Comparison of ENCODE assay signal across 27 cellular contexts in the genomic region with DNA sequence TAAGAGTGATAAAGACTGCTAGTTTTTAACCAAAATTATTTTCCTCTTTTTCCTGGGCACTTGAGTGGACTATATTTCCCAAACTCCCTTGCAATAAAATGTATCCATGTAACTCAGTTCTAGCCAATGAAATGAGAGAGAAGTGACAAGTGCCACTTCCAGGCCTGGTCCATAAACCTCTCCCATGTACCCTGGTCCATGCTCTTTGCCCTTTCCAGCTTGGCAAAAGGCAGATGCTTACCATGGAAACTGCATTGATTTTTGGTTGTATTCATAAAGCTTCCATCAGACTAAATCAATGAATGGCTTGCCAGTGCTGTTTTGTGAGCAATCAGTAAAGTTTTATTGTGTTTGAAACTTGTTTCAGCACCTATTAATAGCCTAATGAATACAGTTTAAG.
A peak's percentile ranks its signal among the peaks of the same experiment; 100 is the strongest.
DNase-seq lines count a peak whose midpoint lies in the region; ATAC-seq, FAIRE-seq and TF ChIP-seq lines count a peak whose summit lies in the region.
"Had no signal": no experiment of that assay in that cellular context is flagged by ENCODE, and none has a peak within 500 bp of the region (broad histone marks: within the 10 kb centered on the region; RNA-seq: fewer than 3 reads in every experiment).

No MANE protein-coding gene starts in this region.

- intact Hi-C loops in prostate gland (cut with DNase I) = no loop called here

- TF ChIP-seq CTCF in liver (IDR thresholded peaks at IDR 0.05; ENCODE audit: low read depth, low read length, missing input control) = no peak
- TF ChIP-seq CTCF in prostate gland (IDR thresholded peaks at IDR 0.05) = no peak

- no peaks in the 10 kb centered on the region for H3K36me3 ChIP-seq in liver (ENCODE audit: control insufficient read depth in 4 of 4, insufficient read depth in 3 of 4, low read depth in 1 of 4, low read length in 3 of 4)
- no peaks in the 10 kb centered on the region for H3K36me3 ChIP-seq in small intestine (ENCODE audit: control insufficient read depth in 2 of 2, insufficient read depth in 2 of 2, low read length in 2 of 2)
- H3K36me3 ChIP-seq in prostate gland = no peaks in the 10 kb centered on the region
- H3K36me3 ChIP-seq: BE2C, BLaER1 had no signal

- no peak for TF ChIP-seq POLR2A in prostate gland (IDR thresholded peaks at IDR 0.05)

- H3K4me1 ChIP-seq in liver (ENCODE audit: control insufficient read depth in 4 of 4, insufficient read depth in 4 of 4, low read length in 3 of 4) (peaks cover 0 to 17% (median 12%) of the 10 kb centered on the region in 4 donors), small intestine (ENCODE audit: control insufficient read depth in 2 of 2, insufficient read depth in 1 of 2, low read depth in 1 of 2, low read length in 1 of 2) (no peaks in the 10 kb centered on the region), prostate gland (replicated peaks) (no peaks in the 10 kb centered on the region)
- H3K4me1 ChIP-seq: BE2C, BLaER1 had no signal

- peak; percentile 89 for ATAC-seq in left lobe of liver
- ATAC-seq: GM12878 had no signal

- H3K9me3 ChIP-seq in liver (ENCODE audit: control insufficient read depth in 4 of 4, low read length in 3 of 4) (no peaks in the 10 kb centered on the region), small intestine (ENCODE audit: control insufficient read depth, low read depth) (no peaks in the 10 kb centered on the region), prostate gland (no peaks in the 10 kb centered on the region)
- H3K9me3 ChIP-seq: BE2C, BLaER1 had no signal

- no peak overlapping the region for H3K27ac ChIP-seq in liver (ENCODE audit: low read depth in 1 of 2, low read length in 2 of 2)
- no peak overlapping the region for H3K27ac ChIP-seq in small intestine (ENCODE audit: low read depth in 1 of 2, low read length in 1 of 2)
- H3K27ac ChIP-seq in prostate gland = no peak overlapping the region
- H3K27ac ChIP-seq: BLaER1 had no signal

- no peak overlapping the region for H3K4me3 ChIP-seq in liver (ENCODE audit: low read depth in 1 of 3, low read length in 3 of 3)
- no peak overlapping the region for H3K4me3 ChIP-seq in small intestine (ENCODE audit: low read depth in 1 of 2, low read length in 2 of 2)
- no peak overlapping the region for H3K4me3 ChIP-seq in prostate gland
- H3K4me3 ChIP-seq: BLaER1, GM12878 had no signal

- FAIRE-seq in small intestine (lab: Jason Lieb, UNC) = no peak
- FAIRE-seq: A204.1, GM12878, GM12892, GM19239 had no signal

- peak; percentile 83 for DNase-seq in left lobe of liver (ENCODE audit: low spot score)
- DNase-seq in small intestine = peak; percentile 33
- no peak for DNase-seq in kidney tubule cell (ENCODE audit: low spot score)
- DNase-seq in prostate gland (ENCODE audit: low spot score) = no peak
- DNase-seq in foreskin melanocyte = no peak
- no peak for DNase-seq in NOMO-1 treated with dmso at 0.1 percent for 144 hours (lab: John Stamatoyannopoulos, UW; ENCODE audit: unreplicated experiment)
- DNase-seq: 8988T; ACHN; BE2C; C1 segment of cervical spinal cord; CD4-positive, alpha-beta memory T cell; CD4-positive, CD25-positive, alpha-beta regulatory T cell; CD8-positive, alpha-beta memory T cell; COR-L47; DMS 273 treated with DMSO at 0.1 percent for 48 hours; DMS153; DMS53; DMS79; DND-41; EL; GDM1 had no signal

- no peaks in the 10 kb centered on the region for H3K27me3 ChIP-seq in liver (ENCODE audit: control insufficient read depth in 4 of 4, insufficient read depth in 4 of 4, low read length in 3 of 4)
- H3K27me3 ChIP-seq in small intestine (ENCODE audit: control insufficient read depth in 2 of 2, insufficient read depth in 2 of 2, low read length in 2 of 2) = no peaks in the 10 kb centered on the region
- H3K27me3 ChIP-seq in prostate gland (replicated peaks; ENCODE audit: insufficient read depth) = no peaks in the 10 kb centered on the region
- H3K27me3 ChIP-seq: BE2C, BLaER1 had no signal

- peak in 1 of 2 donors; percentile 10 for TF ChIP-seq RAD21 in liver (IDR thresholded peaks at IDR 0.05)

- H3K9ac ChIP-seq in liver (ENCODE audit: low read depth in 1 of 2, low read length in 2 of 2) = no peak overlapping the region
- H3K9ac ChIP-seq: BLaER1 had no signal

TF ChIP-seq in liver, 16 proteins besides CTCF, POLR2A, EP300 and RAD21:
- TF ChIP-seq ZBTB33 (IDR thresholded peaks at IDR 0.05) (peak; percentile 60), SP1 (IDR thresholded peaks at IDR 0.05) (peak; percentile 88), HNF4G (IDR thresholded peaks at IDR 0.05) (peak; percentile 98), MAX (IDR thresholded peaks at IDR 0.05) (peak; percentile 75), FOXA1 (IDR thresholded peaks at IDR 0.05) (no peak), YY1 (IDR thresholded peaks at IDR 0.05) (peak; percentile 78), ATF3 (IDR thresholded peaks at IDR 0.05) (peak; percentile 11), RXRA (IDR thresholded peaks at IDR 0.05) (peak; percentile 90 to 91), NR2F2 (IDR thresholded peaks at IDR 0.05) (peak; percentile 48), REST (IDR thresholded peaks at IDR 0.05) (peak; percentile 29), FOXA2 (IDR thresholded peaks at IDR 0.05) (peak; percentile 28), HNF4A (conservative IDR thresholded peaks at IDR 0.05) (peak; percentile 100), TAF1 (conservative IDR thresholded peaks at IDR 0.05) (no peak), JUND (IDR thresholded peaks at IDR 0.05) (peak in 1 of 2 donors; percentile 32), EGR1 (IDR thresholded peaks at IDR 0.05; ENCODE audit: low read depth in 2 of 2) (no peak), GABPA (IDR thresholded peaks at IDR 0.05 in 1 of 2, conservative IDR thresholded peaks at IDR 0.05 in 1 of 2) (peak in 1 of 2 donors; percentile 48)

Comparison
In these comparisons a context has a peak if more than half of its experiments do, and no peak if none do; other contexts are left out.
1. DNase-seq: peak in left lobe of liver (single experiment) and small intestine (single experiment); none in kidney tubule cell (single experiment), prostate gland (single experiment), foreskin melanocyte (single experiment) and NOMO-1 treated with dmso at 0.1 percent for 144 hours (single experiment).